In the genomic region with DNA sequence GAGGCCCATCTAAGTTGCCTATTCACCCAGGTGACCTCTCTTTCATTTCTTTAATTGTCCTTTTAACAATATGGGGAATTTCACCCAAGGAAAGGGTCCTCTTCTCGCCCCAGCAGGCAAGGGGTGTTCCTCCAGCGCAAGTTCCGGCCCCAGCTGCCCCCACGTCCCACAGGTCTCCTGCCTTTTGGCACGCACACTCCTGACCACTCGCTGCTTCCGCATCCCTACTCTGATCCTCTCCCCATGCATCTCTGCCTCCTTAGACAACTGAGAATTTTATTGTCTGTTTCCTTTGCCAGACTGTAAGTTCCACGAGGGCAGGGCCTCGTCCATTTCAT, we compare ENCODE assay signal across 6 cellular contexts. TPM values are rescaled to one million over a fixed set of nuclear protein-coding genes. Genes with fewer than 3 reads are reported as not detected.
DNase-seq lines count a peak whose midpoint lies in the region; ATAC-seq and TF ChIP-seq lines count a peak whose summit lies in the region.

No MANE protein-coding gene starts in this region.

- TF ChIP-seq CTCF in CD14-positive monocyte (IDR thresholded peaks at IDR 0.05): no peak
- no peak for TF ChIP-seq CTCF in WTC11 (IDR thresholded peaks at IDR 0.05)
- no peak for TF ChIP-seq CTCF in liver (IDR thresholded peaks at IDR 0.05; ENCODE audit: low read depth, low read length, missing input control)

- 51% methylated on average over 9 of the region's 9 CpGs for WGBS in liver

- peak overlapping the region; percentile 91 to 95 for H3K4me3 Mint-ChIP-seq in CD14-positive monocyte
- peak overlapping the region; percentile 91 for H3K4me3 Mint-ChIP-seq in WTC11

- POLR2A ChIA-PET in WTC11 (lab: Charles Lee): no interaction called here

- H3K9me3 Mint-ChIP-seq in CD14-positive monocyte: peaks cover 0 to 3% (median 0%) of the 10 kb centered on the region in 7 donors
- H3K9me3 Mint-ChIP-seq in WTC11: no peaks in the 10 kb centered on the region

- H3K4me1 Mint-ChIP-seq in CD14-positive monocyte: peaks cover 45% of the 10 kb centered on the region
- H3K4me1 Mint-ChIP-seq in WTC11: peaks cover 33% of the 10 kb centered on the region

- no peaks in the 10 kb centered on the region for H3K27me3 Mint-ChIP-seq in CD14-positive monocyte (ENCODE audit: low read depth in 3 of 3)
- H3K27me3 Mint-ChIP-seq in WTC11 (ENCODE audit: low read depth): no peaks in the 10 kb centered on the region

- DNase-seq in CD14-positive monocyte (ENCODE audit: low spot score): no peak
- DNase-seq in WTC11 (ENCODE audit: low spot score): no peak

- no peak for TF ChIP-seq RAD21 in liver (IDR thresholded peaks at IDR 0.05)

- H3K9me3 ChIP-seq in liver (ENCODE audit: control insufficient read depth in 4 of 4, low read length in 3 of 4): no peaks in the 10 kb centered on the region

- ATAC-seq in WTC11 (no peak), HG03039 (IDR thresholded peaks at IDR 0.05; ENCODE audit: unreplicated experiment) (no peak), GM18519 (IDR thresholded peaks at IDR 0.05; ENCODE audit: low FRiP score, unreplicated experiment) (no peak), GM21360 (IDR thresholded peaks at IDR 0.05; ENCODE audit: unreplicated experiment) (no peak)

- H3K27ac Mint-ChIP-seq in CD14-positive monocyte: peak overlapping the region; percentile 96 to 100 (median 99)
- peak overlapping the region; percentile 97 for H3K27ac Mint-ChIP-seq in WTC11

- no peaks in the 10 kb centered on the region for H3K36me3 ChIP-seq in liver (ENCODE audit: control insufficient read depth in 4 of 4, insufficient read depth in 3 of 4, low read depth in 1 of 4, low read length in 3 of 4)

- H3K4me1 ChIP-seq in liver (ENCODE audit: control insufficient read depth in 4 of 4, insufficient read depth in 4 of 4, low read length in 3 of 4): peaks cover 6 to 33% (median 15%) of the 10 kb centered on the region in 4 donors

- peak overlapping the region; percentile 36 to 83 for H3K27ac ChIP-seq in liver (ENCODE audit: low read depth in 1 of 2, low read length in 2 of 2)

- peak overlapping the region; percentile 71 to 96 (median 75) for H3K4me3 ChIP-seq in liver (ENCODE audit: low read depth in 1 of 3, low read length in 3 of 3)

- H3K36me3 Mint-ChIP-seq in CD14-positive monocyte: peaks cover 16 to 18% of the 10 kb centered on the region in 2 donors
- peaks cover 9% of the 10 kb centered on the region; the same call in 1 of the 2 replicates for H3K36me3 Mint-ChIP-seq in WTC11

- intact Hi-C loops in CD14-positive monocyte (cut with micrococcal nuclease): loop anchor here (2.0 to 5.0 kb wide), 3 partner anchors 41 to 190 kb away; a partner anchor contains a TSS

- H3K27me3 ChIP-seq in liver (ENCODE audit: control insufficient read depth in 4 of 4, insufficient read depth in 4 of 4, low read length in 3 of 4): no peaks in the 10 kb centered on the region

- H3K9ac ChIP-seq in liver (ENCODE audit: low read depth in 1 of 2, low read length in 2 of 2): peak overlapping the region; percentile 51 to 66

- CTCF ChIA-PET in WTC11 (lab: Charles Lee): interaction anchor here (0.7 to 1.4 kb wide), 5 partner anchors 15 to 122 kb away, joined by 3 to 6 read pairs (median 4); no protein-coding TSS in a partner anchor

TF ChIP-seq in WTC11, 78 proteins besides CTCF, POLR2A, EP300 and RAD21 (continues in another document):
- TF ChIP-seq, protein P1, sequence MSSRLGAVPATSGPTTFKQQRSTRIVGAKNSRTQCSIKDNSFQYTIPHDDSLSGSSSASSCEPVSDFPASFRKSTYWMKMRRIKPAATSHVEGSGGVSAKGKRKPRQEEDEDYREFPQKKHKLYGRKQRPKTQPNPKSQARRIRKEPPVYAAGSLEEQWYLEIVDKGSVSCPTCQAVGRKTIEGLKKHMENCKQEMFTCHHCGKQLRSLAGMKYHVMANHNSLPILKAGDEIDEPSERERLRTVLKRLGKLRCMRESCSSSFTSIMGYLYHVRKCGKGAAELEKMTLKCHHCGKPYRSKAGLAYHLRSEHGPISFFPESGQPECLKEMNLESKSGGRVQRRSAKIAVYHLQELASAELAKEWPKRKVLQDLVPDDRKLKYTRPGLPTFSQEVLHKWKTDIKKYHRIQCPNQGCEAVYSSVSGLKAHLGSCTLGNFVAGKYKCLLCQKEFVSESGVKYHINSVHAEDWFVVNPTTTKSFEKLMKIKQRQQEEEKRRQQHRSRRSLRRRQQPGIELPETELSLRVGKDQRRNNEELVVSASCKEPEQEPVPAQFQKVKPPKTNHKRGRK (CRISPR knock-in tag; IDR thresholded peaks at IDR 0.05; ENCODE audit: borderline replicate concordance): no peak
- no peak for TF ChIP-seq RELA (CRISPR knock-in tag; IDR thresholded peaks at IDR 0.05; ENCODE audit: borderline replicate concordance)
- TF ChIP-seq, protein P2, sequence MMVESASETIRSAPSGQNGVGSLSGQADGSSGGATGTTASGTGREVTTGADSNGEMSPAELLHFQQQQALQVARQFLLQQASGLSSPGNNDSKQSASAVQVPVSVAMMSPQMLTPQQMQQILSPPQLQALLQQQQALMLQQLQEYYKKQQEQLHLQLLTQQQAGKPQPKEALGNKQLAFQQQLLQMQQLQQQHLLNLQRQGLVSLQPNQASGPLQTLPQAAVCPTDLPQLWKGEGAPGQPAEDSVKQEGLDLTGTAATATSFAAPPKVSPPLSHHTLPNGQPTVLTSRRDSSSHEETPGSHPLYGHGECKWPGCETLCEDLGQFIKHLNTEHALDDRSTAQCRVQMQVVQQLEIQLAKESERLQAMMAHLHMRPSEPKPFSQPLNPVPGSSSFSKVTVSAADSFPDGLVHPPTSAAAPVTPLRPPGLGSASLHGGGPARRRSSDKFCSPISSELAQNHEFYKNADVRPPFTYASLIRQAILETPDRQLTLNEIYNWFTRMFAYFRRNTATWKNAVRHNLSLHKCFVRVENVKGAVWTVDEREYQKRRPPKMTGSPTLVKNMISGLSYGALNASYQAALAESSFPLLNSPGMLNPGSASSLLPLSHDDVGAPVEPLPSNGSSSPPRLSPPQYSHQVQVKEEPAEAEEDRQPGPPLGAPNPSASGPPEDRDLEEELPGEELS (CRISPR knock-in tag; IDR thresholded peaks at IDR 0.05): no peak

TF ChIP-seq in liver, 16 proteins besides CTCF, POLR2A, EP300 and RAD21:
- TF ChIP-seq NR2F2 (IDR thresholded peaks at IDR 0.05) (no peak), HNF4A (conservative IDR thresholded peaks at IDR 0.05) (no peak)

RNA-seq across cellular contexts. Expression of a gene that starts 0.7 kb away (rescaled TPM):
- 1,000 to 10,000 TPM; 1,162 to 1,227 TPM for polyA plus RNA-seq in CD14-positive monocyte
- 169 to 184 TPM (median 173 TPM) in 3 replicates for total RNA-seq in WTC11 (2021)
- total RNA-seq in liver: 10 to 100 TPM; 58.1 to 74.7 TPM
- polyA plus RNA-seq in liver: 10 to 100 TPM; 72.8 to 83.6 TPM

RNA-seq across cellular contexts. Expression of a gene that starts 44.5 kb away (rescaled TPM):
- polyA plus RNA-seq in CD14-positive monocyte: 100 to 1,000 TPM; 143 to 181 TPM
- total RNA-seq in WTC11 (2021): 0.20 to 0.39 TPM (median 0.25 TPM) in 3 replicates
- total RNA-seq in liver: 1 to 10 TPM in 1 of 2 donors, under 1 TPM in 1; 0.42 to 1.4 TPM
- polyA plus RNA-seq in liver: 1 to 10 TPM; 2.1 to 2.7 TPM

RNA-seq across cellular contexts. Expression of a gene that starts 49.5 kb away (rescaled TPM):
- polyA plus RNA-seq in CD14-positive monocyte (1 to 10 TPM in 1 of 2 donors, under 1 TPM in 1; 0.59 to 2.4 TPM), liver (1 to 10 TPM in 1 of 2 donors, under 1 TPM in 1; 0.26 to 1.1 TPM)
- total RNA-seq in WTC11 (2021) (not detected in 3 replicates), liver (1 to 10 TPM in 1 of 2 donors, under 1 TPM in 1; 0.33 to 1.8 TPM)

RNA-seq across cellular contexts. Expression of a gene that starts 53.6 kb away (rescaled TPM):
- 10 to 100 TPM; 90.8 to 98.7 TPM for polyA plus RNA-seq in CD14-positive monocyte
- total RNA-seq in WTC11 (2021): 113 to 125 TPM (median 115 TPM) in 3 replicates
- total RNA-seq in liver: 100 to 1,000 TPM in 1 of 2 donors, 10 to 100 TPM in 1; 79.9 to 116 TPM
- polyA plus RNA-seq in liver: 10 to 100 TPM; 63.6 to 69.2 TPM

RNA-seq across cellular contexts. Expression of a gene that starts 54.0 kb away (rescaled TPM):
- polyA plus RNA-seq in CD14-positive monocyte: 10 to 100 TPM; 79.8 to 92.0 TPM
- total RNA-seq in WTC11 (2021): 45.0 to 49.8 TPM (median 45.8 TPM) in 3 replicates
- total RNA-seq in liver: 10 to 100 TPM; 28.5 to 68.6 TPM
- polyA plus RNA-seq in liver: 100 to 1,000 TPM; 121 to 161 TPM
